ENCODE assay signal across 24 cellular contexts in genomic region chr12:112909693-112910092, GRCh38. TPM values are rescaled to one million over a fixed set of nuclear protein-coding genes. Genes with fewer than 3 reads are reported as not detected.
DNase-seq lines count a peak whose midpoint lies in the region; ATAC-seq and TF ChIP-seq lines count a peak whose summit lies in the region.
"Had no signal": no experiment of that assay in that cellular context is flagged by ENCODE, and none has a peak within 500 bp of the region (broad histone marks: within the 10 kb centered on the region; RNA-seq: fewer than 3 reads in every experiment).

No MANE protein-coding gene starts in this region.

- no peak for DNase-seq in activated T-cell treated with anti-CD3 and anti-CD28 coated beads, Interleukin-2, amount 50 U/mL, for 24 hours
- no peak for DNase-seq in activated T-cell treated with anti-CD3 and anti-CD28 coated beads, Interleukin-2, amount 50 U/mL, for 72 hours
- no peak for DNase-seq in CD8-positive, alpha-beta T cell
- DNase-seq in mesendoderm: no peak
- DNase-seq in left lung: no peak
- no peak for DNase-seq in DMS 273 (lab: John Stamatoyannopoulos, UW; ENCODE audit: unreplicated experiment)
- DNase-seq: activated effector memory CD4-positive, alpha-beta T cell treated with Interleukin-2 at 50 U/mL for 16 hours; amygdala; DMS53; GDM1; HCEC 1CT; left colon; MV-4-11; naive thymus-derived CD8-positive, alpha-beta T cell; NCI-H1694; NCI-H2171 treated with DMSO at 0.1 percent for 48 hours; NCI-H526; pancreas; right cardiac atrium; RPMI8226; T-helper 9 cell had no signal

- no peaks in the 10 kb centered on the region for H3K27me3 ChIP-seq in CD8-positive, alpha-beta T cell (ENCODE audit: insufficient read depth, low read length)
- no peaks in the 10 kb centered on the region for H3K27me3 ChIP-seq in mesendoderm (ENCODE audit: insufficient read depth, low read length, poor library complexity)
- H3K27me3 ChIP-seq in left lung: no peaks in the 10 kb centered on the region
- H3K27me3 ChIP-seq: cardiac muscle cell, pancreas had no signal

- no CpG with 5 or more reads among the region's 4 CpGs for WGBS in mesendoderm (ENCODE audit: extremely low coverage, insufficient coverage, low lambda C conversion rate)

- no peak overlapping the region for H3K9ac ChIP-seq in mesendoderm (ENCODE audit: low read length)
- H3K9ac ChIP-seq: KMS-11 had no signal

- CTCF ChIA-PET in CD8-positive, alpha-beta T cell (lab: Charles Lee): no interaction called here

- H2BK120ac ChIP-seq in mesendoderm (ENCODE audit: low read depth, low read length): no peak overlapping the region

- H3K36me3 ChIP-seq in CD8-positive, alpha-beta T cell (ENCODE audit: insufficient read depth, low read length): no peaks in the 10 kb centered on the region
- no peaks in the 10 kb centered on the region for H3K36me3 ChIP-seq in mesendoderm (ENCODE audit: control insufficient read depth, insufficient read depth, low read length)
- H3K36me3 ChIP-seq in left lung: peaks cover 0 to 49% of the 10 kb centered on the region in 2 donors
- H3K36me3 ChIP-seq: cardiac muscle cell, pancreas had no signal

- H3K4me1 Mint-ChIP-seq in activated T-cell treated with anti-CD3 and anti-CD28 coated beads, Interleukin-2, amount 50 U/mL, for 24 hours (ENCODE audit: low read depth): peaks cover 57% of the 10 kb centered on the region
- peaks cover 49% of the 10 kb centered on the region for H3K4me1 Mint-ChIP-seq in activated T-cell treated with anti-CD3 and anti-CD28 coated beads, Interleukin-2, amount 50 U/mL, for 72 hours (ENCODE audit: low read depth)
- peaks cover 58% of the 10 kb centered on the region for H3K4me1 Mint-ChIP-seq in CD8-positive, alpha-beta T cell (ENCODE audit: low read depth)
- peaks cover 37% of the 10 kb centered on the region for H3K4me1 Mint-ChIP-seq in activated T-helper 17 cell treated with anti-CD3 and anti-CD28 coated beads, Interleukin-2, amount 50 U/mL, for 72 hours

- no peak overlapping the region for H3K4me2 ChIP-seq in mesendoderm (ENCODE audit: low read length)
- H3K4me2 ChIP-seq: KMS-11 had no signal

- ATAC-seq in activated T-cell treated with anti-CD3 and anti-CD28 coated beads, Interleukin-2, amount 50 U/mL, for 72 hours (replicated peaks in 1 of 2): no peak
- no peak for ATAC-seq in CD8-positive, alpha-beta T cell
- ATAC-seq in activated T-helper 17 cell treated with anti-CD3 and anti-CD28 coated beads, Interleukin-2, amount 50 U/mL, for 72 hours (replicated peaks): no peak
- no peak for ATAC-seq in left lung
- ATAC-seq: left colon; naive thymus-derived CD8-positive, alpha-beta T cell; pancreas; right cardiac atrium had no signal

- peak overlapping the region; percentile 35 for H3K27ac Mint-ChIP-seq in activated T-cell treated with anti-CD3 and anti-CD28 coated beads, Interleukin-2, amount 50 U/mL, for 24 hours
- H3K27ac Mint-ChIP-seq in activated T-cell treated with anti-CD3 and anti-CD28 coated beads, Interleukin-2, amount 50 U/mL, for 72 hours: no peak overlapping the region
- peak overlapping the region; percentile 90 for H3K27ac Mint-ChIP-seq in CD8-positive, alpha-beta T cell
- peak overlapping the region; percentile 80 for H3K27ac Mint-ChIP-seq in activated T-helper 17 cell treated with anti-CD3 and anti-CD28 coated beads, Interleukin-2, amount 50 U/mL, for 72 hours

- no peaks in the 10 kb centered on the region for H3K79me1 ChIP-seq in mesendoderm (ENCODE audit: low read length)

- peak overlapping the region; percentile 85 for H3K4me3 Mint-ChIP-seq in activated T-cell treated with anti-CD3 and anti-CD28 coated beads, Interleukin-2, amount 50 U/mL, for 24 hours
- H3K4me3 Mint-ChIP-seq in activated T-cell treated with anti-CD3 and anti-CD28 coated beads, Interleukin-2, amount 50 U/mL, for 72 hours: peak overlapping the region in 1 of 2 donors; percentile 94
- H3K4me3 Mint-ChIP-seq in CD8-positive, alpha-beta T cell: peak overlapping the region; percentile 11
- H3K4me3 Mint-ChIP-seq in activated T-helper 17 cell treated with anti-CD3 and anti-CD28 coated beads, Interleukin-2, amount 50 U/mL, for 72 hours: peak overlapping the region; percentile 89

- H3K4ac ChIP-seq in mesendoderm (ENCODE audit: low read depth, low read length): no peak overlapping the region

- H3K56ac ChIP-seq in mesendoderm (ENCODE audit: low read length): peak overlapping the region; percentile 10

- POLR2A ChIA-PET in CD8-positive, alpha-beta T cell (lab: Charles Lee): interaction anchor here (1.1 kb wide), 1 partner anchor 70 kb away, joined by 3 read pairs; no protein-coding TSS in a partner anchor

- H3K9me3 ChIP-seq in CD8-positive, alpha-beta T cell (ENCODE audit: low read length): no peaks in the 10 kb centered on the region
- peaks cover 3 to 24% of the 10 kb centered on the region in 2 donors for H3K9me3 ChIP-seq in left lung
- H3K9me3 ChIP-seq: pancreas had no signal

- H3K4me3 ChIP-seq in CD8-positive, alpha-beta T cell (ENCODE audit: low read depth, low read length): no peak overlapping the region
- H3K4me3 ChIP-seq in mesendoderm (ENCODE audit: low read length) (no peak overlapping the region), left lung (no peak overlapping the region)
- H3K4me3 ChIP-seq: cardiac muscle cell, pancreas had no signal

- no peak overlapping the region for H4K5ac ChIP-seq in mesendoderm (ENCODE audit: low read length)

- no peak overlapping the region for H3K18ac ChIP-seq in mesendoderm (ENCODE audit: low read length)

- no peaks in the 10 kb centered on the region for H3K27me3 Mint-ChIP-seq in activated T-cell treated with anti-CD3 and anti-CD28 coated beads, Interleukin-2, amount 50 U/mL, for 24 hours
- H3K27me3 Mint-ChIP-seq in activated T-cell treated with anti-CD3 and anti-CD28 coated beads, Interleukin-2, amount 50 U/mL, for 72 hours (ENCODE audit: low read depth): no peaks in the 10 kb centered on the region
- H3K27me3 Mint-ChIP-seq in CD8-positive, alpha-beta T cell (ENCODE audit: low read depth): no peaks in the 10 kb centered on the region
- H3K27me3 Mint-ChIP-seq in activated T-helper 17 cell treated with anti-CD3 and anti-CD28 coated beads, Interleukin-2, amount 50 U/mL, for 72 hours: no peaks in the 10 kb centered on the region
- H3K27me3 Mint-ChIP-seq: naive thymus-derived CD8-positive, alpha-beta T cell had no signal

- intact Hi-C loops in CD8-positive, alpha-beta T cell (cut with DNase I, micrococcal nuclease): loop anchor here in 1 of 2 experiments (5.0 to 10.0 kb wide), 2 partner anchors 68 to 445 kb away; partner anchors contain the start of genes OAS2 and PLBD2
- intact Hi-C loops in left lung (cut with DNase I): no loop called here

- H3K4me1 ChIP-seq in CD8-positive, alpha-beta T cell (ENCODE audit: insufficient read depth, low read length): peaks cover 35% of the 10 kb centered on the region
- H3K4me1 ChIP-seq in mesendoderm (ENCODE audit: control insufficient read depth, low read depth, low read length): no peaks in the 10 kb centered on the region
- H3K4me1 ChIP-seq in left lung: peaks cover 15 to 49% of the 10 kb centered on the region in 2 donors

- H2AK5ac ChIP-seq in mesendoderm (ENCODE audit: low read length): no peak overlapping the region

- H2BK15ac ChIP-seq in mesendoderm (replicated peaks; ENCODE audit: low read depth): no peak overlapping the region

- H3K36me3 Mint-ChIP-seq in activated T-cell treated with anti-CD3 and anti-CD28 coated beads, Interleukin-2, amount 50 U/mL, for 24 hours (ENCODE audit: low read depth): peaks cover 39% of the 10 kb centered on the region
- peaks cover 19 to 25% of the 10 kb centered on the region in 2 donors for H3K36me3 Mint-ChIP-seq in activated T-cell treated with anti-CD3 and anti-CD28 coated beads, Interleukin-2, amount 50 U/mL, for 72 hours (ENCODE audit: insufficient read depth in 2 of 2)
- H3K36me3 Mint-ChIP-seq in CD8-positive, alpha-beta T cell: peaks cover 43% of the 10 kb centered on the region
- H3K36me3 Mint-ChIP-seq in activated T-helper 17 cell treated with anti-CD3 and anti-CD28 coated beads, Interleukin-2, amount 50 U/mL, for 72 hours (ENCODE audit: low read depth): peaks cover 25% of the 10 kb centered on the region

- H2BK5ac ChIP-seq in mesendoderm (ENCODE audit: low read length): no peak overlapping the region

- no peak overlapping the region for H4K8ac ChIP-seq in mesendoderm (ENCODE audit: low read depth, low read length)

- TF ChIP-seq CTCF in CD8-positive, alpha-beta T cell (IDR thresholded peaks at IDR 0.05): no peak
- no peak for TF ChIP-seq CTCF in left lung (IDR thresholded peaks at IDR 0.05)

- H3K27ac ChIP-seq in CD8-positive, alpha-beta T cell (ENCODE audit: low read depth, low read length): no peak overlapping the region
- no peak overlapping the region for H3K27ac ChIP-seq in mesendoderm (ENCODE audit: low read depth, low read length)
- H3K27ac ChIP-seq in left lung: no peak overlapping the region
- H3K27ac ChIP-seq: cardiac muscle cell, KMS-11, pancreas had no signal

- H3K9me3 Mint-ChIP-seq in activated T-cell treated with anti-CD3 and anti-CD28 coated beads, Interleukin-2, amount 50 U/mL, for 24 hours: peaks cover 11% of the 10 kb centered on the region
- peaks cover 7 to 8% of the 10 kb centered on the region in 2 donors for H3K9me3 Mint-ChIP-seq in activated T-cell treated with anti-CD3 and anti-CD28 coated beads, Interleukin-2, amount 50 U/mL, for 72 hours
- H3K9me3 Mint-ChIP-seq in CD8-positive, alpha-beta T cell: peaks cover 16% of the 10 kb centered on the region
- peaks cover 6% of the 10 kb centered on the region for H3K9me3 Mint-ChIP-seq in activated T-helper 17 cell treated with anti-CD3 and anti-CD28 coated beads, Interleukin-2, amount 50 U/mL, for 72 hours

- H3K23ac ChIP-seq in mesendoderm (ENCODE audit: low read length): no peak overlapping the region

- H3K79me2 ChIP-seq in mesendoderm (ENCODE audit: control insufficient read depth, insufficient read depth, low read length): no peaks in the 10 kb centered on the region

RNA-seq across cellular contexts. Expression of gene OAS1, which starts 2.9 kb away (rescaled TPM):
- total RNA-seq in activated T-cell treated with anti-CD3 and anti-CD28 coated beads, Interleukin-2, amount 50 U/mL, for 72 hours: 10 to 100 TPM; 17.3 to 41.9 TPM
- 1 to 10 TPM; 1.1 to 1.7 TPM for total RNA-seq in CD8-positive, alpha-beta T cell
- total RNA-seq in activated T-helper 17 cell treated with anti-CD3 and anti-CD28 coated beads, Interleukin-2, amount 50 U/mL, for 72 hours: 10 to 100 TPM; 15.6 to 20.9 TPM
- polyA plus RNA-seq in mesendoderm (2013, experiment 1 of 2): 0.03 TPM
- 0.04 TPM for polyA plus RNA-seq in mesendoderm (2013, experiment 2 of 2)
- 10 to 100 TPM; 25.7 to 48.3 TPM for total RNA-seq in left lung
- total RNA-seq: cardiac muscle cell had no signal
- polyA plus RNA-seq: cardiac muscle cell had no signal

RNA-seq across cellular contexts. Expression of gene OAS3, which starts 28.6 kb away (rescaled TPM):
- total RNA-seq in activated T-cell treated with anti-CD3 and anti-CD28 coated beads, Interleukin-2, amount 50 U/mL, for 72 hours: 10 to 100 TPM; 14.7 to 39.3 TPM
- 1 to 10 TPM; 7.7 to 8.2 TPM for total RNA-seq in CD8-positive, alpha-beta T cell
- 10 to 100 TPM; 17.4 to 41.7 TPM for total RNA-seq in activated T-helper 17 cell treated with anti-CD3 and anti-CD28 coated beads, Interleukin-2, amount 50 U/mL, for 72 hours
- 0.39 TPM for polyA plus RNA-seq in mesendoderm (2013, experiment 1 of 2)
- polyA plus RNA-seq in mesendoderm (2013, experiment 2 of 2): 0.46 TPM
- 10 to 100 TPM; 35.8 to 47.5 TPM for total RNA-seq in left lung
- polyA plus RNA-seq: cardiac muscle cell had no signal

Comparison
In these comparisons a context has a peak if more than half of its experiments do, and no peak if none do; other contexts are left out.
1. RNA of gene OAS1, which starts 2.9 kb away (total RNA-seq): 25.7 to 48.3 TPM in left lung, 17.3 to 41.9 TPM in activated T-cell treated with anti-CD3 and anti-CD28 coated beads, Interleukin-2, amount 50 U/mL, for 72 hours and 15.6 to 20.9 TPM in activated T-helper 17 cell treated with anti-CD3 and anti-CD28 coated beads, Interleukin-2, amount 50 U/mL, for 72 hours; 1.1 to 1.7 TPM in CD8-positive, alpha-beta T cell; every median in the first group is over 4 times any median in the second.